ENCODE assay signal across 8 cellular contexts in genomic region chr2:12169721-12170120, GRCh38.
A peak's percentile ranks its signal among the peaks of the same experiment; 100 is the strongest.
DNase-seq lines count a peak whose midpoint lies in the region; ATAC-seq and TF ChIP-seq lines count a peak whose summit lies in the region.

No MANE protein-coding gene starts in this region.

- H3K9me3 Mint-ChIP-seq in stimulated activated naive CD8-positive, alpha-beta T cell treated with anti-CD3 and anti-CD28 coated beads, Interleukin-15, amount 100 ng/mL, for 72 hours, result no peaks in the 10 kb centered on the region

- H3K9me3 ChIP-seq in ascending aorta, result no peaks in the 10 kb centered on the region

- H3K36me3 ChIP-seq in ascending aorta (no peaks in the 10 kb centered on the region), kidney epithelial cell (ENCODE audit: control insufficient read depth, insufficient read depth, low read length) (no peaks in the 10 kb centered on the region)

- H3K4me1 ChIP-seq in ascending aorta, result peaks cover 4 to 8% of the 10 kb centered on the region in 2 donors

- TF ChIP-seq CTCF in ascending aorta (IDR thresholded peaks at IDR 0.05) (no peak), kidney epithelial cell (IDR thresholded peaks at IDR 0.05; ENCODE audit: insufficient read depth, low read length, poor library complexity, severe bottlenecking) (no peak)

- H3K4me1 Mint-ChIP-seq in stimulated activated naive CD8-positive, alpha-beta T cell treated with anti-CD3 and anti-CD28 coated beads, Interleukin-15, amount 100 ng/mL, for 72 hours, result peaks cover 32% of the 10 kb centered on the region

- peak; percentile 87 for DNase-seq in LHCN-M2 (ENCODE audit: low read depth)
- DNase-seq in ascending aorta (ENCODE audit: low spot score in 2 of 2), result peak; percentile 58 to 84
- DNase-seq in kidney epithelial cell (ENCODE audit: low read depth), result peak; percentile 56
- peak in 1 of 2 donors; percentile 11 for DNase-seq in stimulated activated naive CD8-positive, alpha-beta T cell treated with anti-CD3 and anti-CD28 coated beads, Interleukin-15, amount 100 ng/mL, for 72 hours
- no peak for DNase-seq in SW 1271 (lab: John Stamatoyannopoulos, UW)
- DNase-seq in NCI-H774 (lab: John Stamatoyannopoulos, UW), result no peak
- DNase-seq in glomerular visceral epithelial cell (ENCODE audit: extremely low spot score), result no peak

- no peaks in the 10 kb centered on the region for H3K27me3 Mint-ChIP-seq in stimulated activated naive CD8-positive, alpha-beta T cell treated with anti-CD3 and anti-CD28 coated beads, Interleukin-15, amount 100 ng/mL, for 72 hours

- no peak overlapping the region for H3K4me3 Mint-ChIP-seq in stimulated activated naive CD8-positive, alpha-beta T cell treated with anti-CD3 and anti-CD28 coated beads, Interleukin-15, amount 100 ng/mL, for 72 hours

- ATAC-seq in stimulated activated naive CD8-positive, alpha-beta T cell treated with anti-CD3 and anti-CD28 coated beads, Interleukin-15, amount 100 ng/mL, for 72 hours, result peak; percentile 76
- ATAC-seq in HG03439 (IDR thresholded peaks at IDR 0.05; ENCODE audit: unreplicated experiment), result no peak

- H3K4me3 ChIP-seq in ascending aorta, result no peak overlapping the region
- no peak overlapping the region for H3K4me3 ChIP-seq in kidney epithelial cell (ENCODE audit: low read depth, low read length)

- intact Hi-C loops in ascending aorta (cut with DNase I), result loop anchor here (5.0 kb wide), 1 partner anchor 548 kb away; the partner anchor contains the start of gene TRIB2

- peak overlapping the region; percentile 53 to 65 for H3K27ac ChIP-seq in ascending aorta

- no peak overlapping the region for H3K27ac Mint-ChIP-seq in stimulated activated naive CD8-positive, alpha-beta T cell treated with anti-CD3 and anti-CD28 coated beads, Interleukin-15, amount 100 ng/mL, for 72 hours

- H3K27me3 ChIP-seq in ascending aorta, result no peaks in the 10 kb centered on the region
- H3K27me3 ChIP-seq in kidney epithelial cell (ENCODE audit: control insufficient read depth, insufficient read depth, low read length), result no peaks in the 10 kb centered on the region

Comparison
In these comparisons a context has a peak if more than half of its experiments do, and no peak if none do; other contexts are left out.
1. DNase-seq: peak in LHCN-M2 (single experiment), ascending aorta (2 of 2) and kidney epithelial cell (single experiment); none in SW 1271 (0 of 2), NCI-H774 (single experiment) and glomerular visceral epithelial cell (single experiment).